Comparison of ENCODE assay signal across 19 cellular contexts in genomic region chr2:127050803-127051115, GRCh38. TPM values are rescaled to one million over a fixed set of nuclear protein-coding genes. Genes with fewer than 3 reads are reported as not detected.
A peak's percentile ranks its signal among the peaks of the same experiment; 100 is the strongest.
DNase-seq lines count a peak whose midpoint lies in the region; ATAC-seq and TF ChIP-seq lines count a peak whose summit lies in the region.
"Had no signal": no experiment of that assay in that cellular context is flagged by ENCODE, and none has a peak within 500 bp of the region (broad histone marks: within the 10 kb centered on the region; RNA-seq: fewer than 3 reads in every experiment).

No MANE protein-coding gene starts in this region.

- H3K4me3 ChIP-seq in Panc1 (ENCODE audit: low read depth in 2 of 2, low read length in 2 of 2) = no peak overlapping the region
- no peak overlapping the region for H3K4me3 ChIP-seq in mucosa of descending colon
- no peak overlapping the region for H3K4me3 ChIP-seq in transverse colon
- H3K4me3 ChIP-seq: coronary artery, esophagus muscularis mucosa, GM12878, pancreas, right lobe of liver had no signal

- no peaks in the 10 kb centered on the region for H3K27me3 Mint-ChIP-seq in activated naive CD8-positive, alpha-beta T cell treated with anti-CD3 and anti-CD28 coated beads, Interleukin-2, amount 10 ng/mL, durations not matched to agents 7 days and 5 days
- no peaks in the 10 kb centered on the region for H3K27me3 Mint-ChIP-seq in activated naive CD8-positive, alpha-beta T cell treated with anti-CD3 and anti-CD28 coated beads, Interleukin-2, amount 50 U/mL, for 24 hours
- H3K27me3 Mint-ChIP-seq: activated T-helper 17 cell treated with anti-CD3 and anti-CD28 coated beads, Interleukin-2, amount 50 U/mL, for 72 hours had no signal

- no peak for TF ChIP-seq EP300 in transverse colon (IDR thresholded peaks at IDR 0.05; ENCODE audit: low read depth)

- peak; percentile 27 for DNase-seq in activated naive CD8-positive, alpha-beta T cell treated with anti-CD3 and anti-CD28 coated beads, Interleukin-2, amount 10 ng/mL, durations not matched to agents 7 days and 5 days
- no peak for DNase-seq in activated naive CD8-positive, alpha-beta T cell treated with anti-CD3 and anti-CD28 coated beads, Interleukin-2, amount 50 U/mL, for 24 hours
- no peak for DNase-seq in Panc1 (ENCODE audit: low read depth, low spot score)
- DNase-seq in mucosa of descending colon = peak in 2 of 3 donors; percentile 26 to 47
- peak; percentile 5 for DNase-seq in transverse colon
- DNase-seq in AML-193 (lab: John Stamatoyannopoulos, UW) = no peak
- no peak for DNase-seq in stimulated activated CD4-positive, alpha-beta T cell treated with anti-CD3 and anti-CD28 coated beads, Interleukin-1b, Interleukin-23, amount 100 ng/mL, for 48 hours
- DNase-seq: foreskin melanocyte, NCI-H1436 treated with DMSO at 0.1 percent for 48 hours had no signal

- no TSS peak for BruUV-seq in Panc1 (replicated peaks; lab: Mats Ljungman, UMichigan)

- no peaks in the 10 kb centered on the region for H3K9me3 Mint-ChIP-seq in activated naive CD8-positive, alpha-beta T cell treated with anti-CD3 and anti-CD28 coated beads, Interleukin-2, amount 10 ng/mL, durations not matched to agents 7 days and 5 days
- H3K9me3 Mint-ChIP-seq in activated naive CD8-positive, alpha-beta T cell treated with anti-CD3 and anti-CD28 coated beads, Interleukin-2, amount 50 U/mL, for 24 hours = no peaks in the 10 kb centered on the region
- H3K9me3 Mint-ChIP-seq: activated T-helper 17 cell treated with anti-CD3 and anti-CD28 coated beads, Interleukin-2, amount 50 U/mL, for 72 hours; nephron had no signal

- H3K9me3 ChIP-seq in Panc1 (ENCODE audit: control insufficient read depth, insufficient read depth, low read depth, low read length) (no peaks in the 10 kb centered on the region), mucosa of descending colon (no peaks in the 10 kb centered on the region), transverse colon (no peaks in the 10 kb centered on the region)
- H3K9me3 ChIP-seq: esophagus muscularis mucosa, pancreas, right lobe of liver had no signal

- H3K4me1 ChIP-seq in Panc1 (ENCODE audit: control insufficient read depth, insufficient read depth, low read length) (no peaks in the 10 kb centered on the region), mucosa of descending colon (ENCODE audit: low read depth) (peaks cover 14% of the 10 kb centered on the region), transverse colon (peaks cover 0 to 12% (median 4%) of the 10 kb centered on the region in 4 donors)
- H3K4me1 ChIP-seq: pancreas had no signal

- H3K36me3 Mint-ChIP-seq in activated naive CD8-positive, alpha-beta T cell treated with anti-CD3 and anti-CD28 coated beads, Interleukin-2, amount 10 ng/mL, durations not matched to agents 7 days and 5 days = peaks cover 10% of the 10 kb centered on the region
- peaks cover 2% of the 10 kb centered on the region for H3K36me3 Mint-ChIP-seq in activated naive CD8-positive, alpha-beta T cell treated with anti-CD3 and anti-CD28 coated beads, Interleukin-2, amount 50 U/mL, for 24 hours (ENCODE audit: low read depth)

- H3K27ac Mint-ChIP-seq in activated naive CD8-positive, alpha-beta T cell treated with anti-CD3 and anti-CD28 coated beads, Interleukin-2, amount 10 ng/mL, durations not matched to agents 7 days and 5 days = no peak overlapping the region
- H3K27ac Mint-ChIP-seq in activated naive CD8-positive, alpha-beta T cell treated with anti-CD3 and anti-CD28 coated beads, Interleukin-2, amount 50 U/mL, for 24 hours = no peak overlapping the region
- H3K27ac Mint-ChIP-seq: activated T-helper 17 cell treated with anti-CD3 and anti-CD28 coated beads, Interleukin-2, amount 50 U/mL, for 72 hours; endodermal cell had no signal

- intact Hi-C loops in Panc1 (cut with micrococcal nuclease; ENCODE audit: unreplicated experiment) = no loop called here
- intact Hi-C loops in mucosa of descending colon (cut with DNase I, micrococcal nuclease) = no loop called here
- intact Hi-C loops in transverse colon (cut with DNase I; ENCODE audit: low total_unique reads) = no loop called here

- no peak for TF ChIP-seq POLR2A in transverse colon (IDR thresholded peaks at IDR 0.05)

- WGBS in transverse colon (ENCODE audit: low coverage in 1 of 2), 2 donors = 82% methylated on average over 11 of the region's 14 CpGs; no CpG with 5 or more reads in 1 of the 2 donors

- peaks cover 4% of the 10 kb centered on the region for H3K4me1 Mint-ChIP-seq in activated naive CD8-positive, alpha-beta T cell treated with anti-CD3 and anti-CD28 coated beads, Interleukin-2, amount 10 ng/mL, durations not matched to agents 7 days and 5 days
- no peaks in the 10 kb centered on the region for H3K4me1 Mint-ChIP-seq in activated naive CD8-positive, alpha-beta T cell treated with anti-CD3 and anti-CD28 coated beads, Interleukin-2, amount 50 U/mL, for 24 hours
- H3K4me1 Mint-ChIP-seq: endodermal cell had no signal

- CTCF ChIA-PET in Panc1 (lab: Charles Lee) = interaction anchor here (0.5 to 1.0 kb wide), 2 partner anchors 12 to 20 kb away, joined by 3 read pairs; no protein-coding TSS in a partner anchor

- POLR2A ChIA-PET in activated naive CD8-positive, alpha-beta T cell treated with anti-CD3 and anti-CD28 coated beads, Interleukin-2, amount 10 ng/mL, durations not matched to agents 7 days and 5 days (lab: Charles Lee) = no interaction called here
- POLR2A ChIA-PET in Panc1 (lab: Charles Lee) = no interaction called here

- H3K4me3 Mint-ChIP-seq in activated naive CD8-positive, alpha-beta T cell treated with anti-CD3 and anti-CD28 coated beads, Interleukin-2, amount 10 ng/mL, durations not matched to agents 7 days and 5 days = no peak overlapping the region
- H3K4me3 Mint-ChIP-seq in activated naive CD8-positive, alpha-beta T cell treated with anti-CD3 and anti-CD28 coated beads, Interleukin-2, amount 50 U/mL, for 24 hours = no peak overlapping the region
- H3K4me3 Mint-ChIP-seq: activated T-helper 17 cell treated with anti-CD3 and anti-CD28 coated beads, Interleukin-2, amount 50 U/mL, for 72 hours; endodermal cell; nephron had no signal

- TF ChIP-seq CTCF in Panc1 (IDR thresholded peaks at IDR 0.05) (no peak), mucosa of descending colon (IDR thresholded peaks at IDR 0.05) (no peak), transverse colon (IDR thresholded peaks at IDR 0.05) (no peak)

- H3K27ac ChIP-seq in Panc1 (ENCODE audit: low read length) (no peak overlapping the region), transverse colon (no peak overlapping the region)
- H3K27ac ChIP-seq: brain microvascular endothelial cell, coronary artery, esophagus muscularis mucosa, pancreas, right lobe of liver had no signal

- no peak for ATAC-seq in activated naive CD8-positive, alpha-beta T cell treated with anti-CD3 and anti-CD28 coated beads, Interleukin-2, amount 10 ng/mL, durations not matched to agents 7 days and 5 days (ENCODE audit: low read depth)
- no peak for ATAC-seq in activated naive CD8-positive, alpha-beta T cell treated with anti-CD3 and anti-CD28 coated beads, Interleukin-2, amount 50 U/mL, for 24 hours
- peak; percentile 6 for ATAC-seq in Panc1
- no peak for ATAC-seq in mucosa of descending colon
- ATAC-seq in GM18498 (IDR thresholded peaks at IDR 0.05; ENCODE audit: unreplicated experiment) = no peak

- H3K36me3 ChIP-seq in Panc1 (ENCODE audit: control insufficient read depth, insufficient read depth, low read length) = no peaks in the 10 kb centered on the region
- H3K36me3 ChIP-seq in mucosa of descending colon (ENCODE audit: low read depth) = no peaks in the 10 kb centered on the region
- no peaks in the 10 kb centered on the region for H3K36me3 ChIP-seq in transverse colon
- H3K36me3 ChIP-seq: pancreas, right lobe of liver had no signal

- H3K27me3 ChIP-seq in Panc1 (ENCODE audit: control insufficient read depth, insufficient read depth, low read length) (no peaks in the 10 kb centered on the region), transverse colon (no peaks in the 10 kb centered on the region)
- H3K27me3 ChIP-seq: brain microvascular endothelial cell, esophagus muscularis mucosa, pancreas, right lobe of liver had no signal

- in situ Hi-C loops in Panc1 (cut with HindIII; ENCODE audit: low pct_unique_long_range_greater_than_20kb, low sequenced_read_pairs) (no loop called here), transverse colon (cut with MboI; ENCODE audit: low pct_ligation_motif_present in 1 of 4, low pct_unique_long_range_greater_than_20kb in 1 of 4, low sequenced_read_pairs in 3 of 4) (no loop called here)

RNA-seq across cellular contexts. Expression of gene BIN1, which starts 56.2 kb away (rescaled TPM):
- 100 to 1,000 TPM; 160 to 161 TPM for total RNA-seq in activated naive CD8-positive, alpha-beta T cell treated with anti-CD3 and anti-CD28 coated beads, Interleukin-2, amount 10 ng/mL, durations not matched to agents 7 days and 5 days
- total RNA-seq in Panc1 (2021; ENCODE audit: unreplicated experiment) = 58.6 TPM
- 77.0 TPM for polyA plus RNA-seq in Panc1 (2012; ENCODE audit: insufficient read length)
- 10 to 100 TPM; 37.6 to 65.7 (median 46.3) TPM for total RNA-seq in mucosa of descending colon
- 10 to 100 TPM; 33.3 to 39.7 (median 38.4) TPM for total RNA-seq in transverse colon

Comparison
In these comparisons a context has a peak if more than half of its experiments do, and no peak if none do; other contexts are left out.
1. DNase-seq: peak in activated naive CD8-positive, alpha-beta T cell treated with anti-CD3 and anti-CD28 coated beads, Interleukin-2, amount 10 ng/mL, durations not matched to agents 7 days and 5 days (single experiment), mucosa of descending colon (2 of 3) and transverse colon (single experiment); none in activated naive CD8-positive, alpha-beta T cell treated with anti-CD3 and anti-CD28 coated beads, Interleukin-2, amount 50 U/mL, for 24 hours (single experiment), Panc1 (single experiment), AML-193 (0 of 2) and stimulated activated CD4-positive, alpha-beta T cell treated with anti-CD3 and anti-CD28 coated beads, Interleukin-1b, Interleukin-23, amount 100 ng/mL, for 48 hours (single experiment).